Comparison of ENCODE assay signal across 16 cellular contexts in genomic region chr9:127947841-127948710, GRCh38. TPM values are rescaled to one million over a fixed set of nuclear protein-coding genes. Genes with fewer than 3 reads are reported as not detected.
DNase-seq lines count a peak whose midpoint lies in the region; ATAC-seq and TF ChIP-seq lines count a peak whose summit lies in the region.
"Had no signal": no experiment of that assay in that cellular context is flagged by ENCODE, and none has a peak within 500 bp of the region (broad histone marks: within the 10 kb centered on the region; RNA-seq: fewer than 3 reads in every experiment).

No MANE protein-coding gene starts in this region.

- intact Hi-C loops in HCT116 (cut with micrococcal nuclease), result no loop called here

- no peak for TF ChIP-seq POLR2A in HCT116 (IDR thresholded peaks at IDR 0.05; ENCODE audit: borderline replicate concordance, extremely low read depth, insufficient read depth, insufficient read length)

- BruUV-seq in HCT116 (replicated peaks; lab: Mats Ljungman, UMichigan), result no TSS peak

- ATAC-seq in HCT116 (no peak), GM18870 (IDR thresholded peaks at IDR 0.05; ENCODE audit: unreplicated experiment) (no peak)
- ATAC-seq in activated naive CD8-positive, alpha-beta T cell treated with anti-CD3 and anti-CD28 coated beads, Interleukin-2, amount 50 U/mL, for 24 hours, result no peak
- ATAC-seq: left ventricle myocardium superior had no signal

- H3K36me3 ChIP-seq in HCT116 (ENCODE audit: control insufficient read depth in 1 of 2, insufficient read depth in 2 of 2, low read length in 2 of 2), result no peaks in the 10 kb centered on the region; a peak in 1 of 4 replicates

- peaks cover 31 to 43% of the 10 kb centered on the region in 2 experiments for H3K4me1 ChIP-seq in HCT116 (ENCODE audit: control insufficient read depth in 1 of 2, insufficient read depth in 2 of 2, low read length in 2 of 2)

- peaks cover 53% of the 10 kb centered on the region for H3K36me3 Mint-ChIP-seq in T-helper 2 cell treated with Interferon-gamma antibody and Interleukin-4, amounts not matched to agents 5 μg/mL and 100 μg/mL, for 36 hours (ENCODE audit: low read depth)
- H3K36me3 Mint-ChIP-seq in activated naive CD8-positive, alpha-beta T cell treated with anti-CD3 and anti-CD28 coated beads, Interleukin-2, amount 50 U/mL, for 24 hours (ENCODE audit: low read depth), result peaks cover 6% of the 10 kb centered on the region
- peaks cover 4% of the 10 kb centered on the region for H3K36me3 Mint-ChIP-seq in nephron progenitor cell (ENCODE audit: low read depth)

- RAD21 ChIA-PET in HCT116 (lab: Charles Lee; ENCODE audit: low non-redundant PET in 1 of 2, low total read pairs in 2 of 2, uncharacterized antibody in 2 of 2, unreplicated experiment in 2 of 2), result no interaction called here

- H3K27me3 Mint-ChIP-seq in T-helper 2 cell treated with Interferon-gamma antibody and Interleukin-4, amounts not matched to agents 5 μg/mL and 100 μg/mL, for 36 hours (ENCODE audit: low read depth), result no peaks in the 10 kb centered on the region
- no peaks in the 10 kb centered on the region for H3K27me3 Mint-ChIP-seq in activated naive CD8-positive, alpha-beta T cell treated with anti-CD3 and anti-CD28 coated beads, Interleukin-2, amount 50 U/mL, for 24 hours
- peaks cover 4% of the 10 kb centered on the region for H3K27me3 Mint-ChIP-seq in nephron progenitor cell (ENCODE audit: low read depth, poor library complexity)

- no peaks in the 10 kb centered on the region for H3K27me3 ChIP-seq in HCT116 (ENCODE audit: insufficient read depth, low read length)
- H3K27me3 ChIP-seq: Peyer's patch had no signal

- H3K9me3 Mint-ChIP-seq in T-helper 2 cell treated with Interferon-gamma antibody and Interleukin-4, amounts not matched to agents 5 μg/mL and 100 μg/mL, for 36 hours, result no peaks in the 10 kb centered on the region
- H3K9me3 Mint-ChIP-seq in activated naive CD8-positive, alpha-beta T cell treated with anti-CD3 and anti-CD28 coated beads, Interleukin-2, amount 50 U/mL, for 24 hours, result no peaks in the 10 kb centered on the region
- no peaks in the 10 kb centered on the region for H3K9me3 Mint-ChIP-seq in nephron progenitor cell

- no peak for TF ChIP-seq RAD21 in HCT116 (IDR thresholded peaks at IDR 0.05; ENCODE audit: low read depth)

- H3K27ac Mint-ChIP-seq in T-helper 2 cell treated with Interferon-gamma antibody and Interleukin-4, amounts not matched to agents 5 μg/mL and 100 μg/mL, for 36 hours, result peak overlapping the region; percentile 26
- peak overlapping the region; percentile 69 for H3K27ac Mint-ChIP-seq in activated naive CD8-positive, alpha-beta T cell treated with anti-CD3 and anti-CD28 coated beads, Interleukin-2, amount 50 U/mL, for 24 hours
- peak overlapping the region; percentile 88 for H3K27ac Mint-ChIP-seq in nephron progenitor cell

- POLR2A ChIA-PET in HCT116 (lab: Charles Lee), result no interaction called here

- no peak overlapping the region for H3K4me2 ChIP-seq in HCT116 (ENCODE audit: low read length)

- CTCF ChIA-PET in HCT116 (lab: Charles Lee), result interaction anchor here (1.2 kb wide), 1 partner anchor 86 kb away, joined by 4 read pairs; no protein-coding TSS in a partner anchor

- H4K20me1 ChIP-seq in HCT116 (ENCODE audit: insufficient read depth), result no peaks in the 10 kb centered on the region

- H3K4me3 Mint-ChIP-seq in T-helper 2 cell treated with Interferon-gamma antibody and Interleukin-4, amounts not matched to agents 5 μg/mL and 100 μg/mL, for 36 hours, result no peak overlapping the region
- H3K4me3 Mint-ChIP-seq in activated naive CD8-positive, alpha-beta T cell treated with anti-CD3 and anti-CD28 coated beads, Interleukin-2, amount 50 U/mL, for 24 hours, result no peak overlapping the region
- H3K4me3 Mint-ChIP-seq in nephron progenitor cell, result no peak overlapping the region

- no peaks in the 10 kb centered on the region for H3K9me3 ChIP-seq in HCT116 (ENCODE audit: control insufficient read depth in 1 of 2, insufficient read depth in 1 of 2, low read depth in 1 of 2, low read length in 2 of 2)
- H3K9me3 ChIP-seq: Peyer's patch had no signal

- TF ChIP-seq CTCF in HCT116 (IDR thresholded peaks at IDR 0.05 in 2 of 3, conservative IDR thresholded peaks at IDR 0.05 in 1 of 3; ENCODE audit: borderline replicate concordance in 1 of 3, insufficient read depth in 1 of 3, low read depth in 2 of 3, low read length in 2 of 3) (no peak), nephron progenitor cell (IDR thresholded peaks at IDR 0.05) (no peak)

- DNase-seq in T-helper 2 cell treated with Interferon-gamma antibody and Interleukin-4, amounts not matched to agents 5 μg/mL and 100 μg/mL, for 36 hours (ENCODE audit: low spot score), result no peak
- no peak for DNase-seq in T-helper 2 cell
- DNase-seq in HCT116 (ENCODE audit: low read depth, low spot score), result no peak
- DNase-seq in activated naive CD8-positive, alpha-beta T cell treated with anti-CD3 and anti-CD28 coated beads, Interleukin-2, amount 50 U/mL, for 24 hours, result no peak
- no peak for DNase-seq in nephron progenitor cell
- no peak for DNase-seq in stimulated activated naive CD4-positive, alpha-beta T cell treated with Interleukin-2 at 50 U/mL for 16 hours (lab: John Stamatoyannopoulos, UW)
- no peak for DNase-seq in NCI-H345 (lab: John Stamatoyannopoulos, UW)
- DNase-seq: 8988T; activated CD4-positive, alpha-beta T cell treated with anti-CD3 and anti-CD28 coated beads for 1 hour; activated effector memory CD4-positive, alpha-beta T cell treated with Interleukin-2 at 50 U/mL for 16 hours; GF-D8; left ventricle myocardium superior; NCI-H524; Peyer's patch; stimulated activated CD4-positive, alpha-beta T cell treated with anti-CD3 and anti-CD28 coated beads, Interleukin-4, amount 100 ng/mL, for 24 hours had no signal

- H3K9ac ChIP-seq in HCT116 (ENCODE audit: low read length), result no peak overlapping the region

- H2AFZ ChIP-seq in HCT116 (ENCODE audit: low read depth, low read length, poor library complexity, severe bottlenecking), result no peak overlapping the region

- no peak overlapping the region for H3K4me3 ChIP-seq in HCT116 (replicated peaks in 1 of 2; ENCODE audit: low read depth in 1 of 2, low read length in 2 of 2)
- H3K4me3 ChIP-seq: Peyer's patch had no signal

- H3K27ac ChIP-seq in HCT116 (ENCODE audit: low read depth, low read length), result peak overlapping the region; percentile 17; the same call in 1 of the 2 replicates

- H3K9me2 ChIP-seq in HCT116 (ENCODE audit: insufficient read depth), result no peaks in the 10 kb centered on the region

- H3K4me1 Mint-ChIP-seq in T-helper 2 cell treated with Interferon-gamma antibody and Interleukin-4, amounts not matched to agents 5 μg/mL and 100 μg/mL, for 36 hours (ENCODE audit: low read depth), result peaks cover 34% of the 10 kb centered on the region
- peaks cover 51% of the 10 kb centered on the region for H3K4me1 Mint-ChIP-seq in activated naive CD8-positive, alpha-beta T cell treated with anti-CD3 and anti-CD28 coated beads, Interleukin-2, amount 50 U/mL, for 24 hours
- peaks cover 43% of the 10 kb centered on the region for H3K4me1 Mint-ChIP-seq in nephron progenitor cell

- peaks cover 23% of the 10 kb centered on the region for H3K79me2 ChIP-seq in HCT116 (ENCODE audit: insufficient read depth, low read length)

TF ChIP-seq in HCT116, 20 proteins besides CTCF, POLR2A, EP300 and RAD21:
- TF ChIP-seq TCF7L2 (IDR thresholded peaks at IDR 0.05; ENCODE audit: borderline replicate concordance, extremely low read depth, insufficient read depth, insufficient read length) (no peak), JUND (IDR thresholded peaks at IDR 0.05) (no peak), ZFX (IDR thresholded peaks at IDR 0.05) (no peak), ATF3 (IDR thresholded peaks at IDR 0.05) (no peak)
TF ChIP-seq in HCT116: peak in this region for 0.

RNA-seq across cellular contexts. Expression of gene DPM2, which starts 10.4 kb away (rescaled TPM):
- 54.6 TPM for total RNA-seq in HCT116 (2021; ENCODE audit: unreplicated experiment)
- 58.0 and 62.6 TPM in 2 replicates for polyA plus RNA-seq in HCT116 (2012)

RNA-seq across cellular contexts. Expression of gene PIP5KL1, which starts 17.5 kb away (rescaled TPM):
- total RNA-seq in HCT116 (2021; ENCODE audit: unreplicated experiment), result 37.6 TPM
- 35.7 and 36.0 TPM in 2 replicates for polyA plus RNA-seq in HCT116 (2012)
- total RNA-seq: left ventricle myocardium superior had no signal

RNA-seq across cellular contexts. Expression of gene ST6GALNAC4, which starts 31.2 kb away (rescaled TPM):
- total RNA-seq in HCT116 (2021; ENCODE audit: unreplicated experiment), result 49.4 TPM
- polyA plus RNA-seq in HCT116 (2012), result 45.7 and 58.2 TPM in 2 replicates

RNA-seq across cellular contexts. Expression of gene EEIG1, which starts 32.7 kb away (rescaled TPM):
- total RNA-seq in HCT116 (2021; ENCODE audit: unreplicated experiment), result 44.2 TPM
- polyA plus RNA-seq in HCT116 (2012), result 28.1 and 33.1 TPM in 2 replicates

RNA-seq across cellular contexts. Expression of gene ST6GALNAC6, which starts 48.7 kb away (rescaled TPM):
- 24.5 TPM for total RNA-seq in HCT116 (2021; ENCODE audit: unreplicated experiment)
- 22.9 and 25.0 TPM in 2 replicates for polyA plus RNA-seq in HCT116 (2012)

Comparison
In these comparisons a context has a peak if more than half of its experiments do, and no peak if none do; other contexts are left out.
1. H3K27ac Mint-ChIP-seq: peak in every context shown above with its lines; median percentile 88 in nephron progenitor cell; 69 in activated naive CD8-positive, alpha-beta T cell treated with anti-CD3 and anti-CD28 coated beads, Interleukin-2, amount 50 U/mL, for 24 hours; 26 in T-helper 2 cell treated with Interferon-gamma antibody and Interleukin-4, amounts not matched to agents 5 μg/mL and 100 μg/mL, for 36 hours.